In genomic region chr2:43168016-43168369, GRCh38 we compare ENCODE assay signal across 8 cellular contexts. TPM values are rescaled to one million over a fixed set of nuclear protein-coding genes. Genes with fewer than 3 reads are reported as not detected.
DNase-seq lines count a peak whose midpoint lies in the region; ATAC-seq and TF ChIP-seq lines count a peak whose summit lies in the region.

No MANE protein-coding gene starts in this region.

- H3K27me3 ChIP-seq in GM23248 (replicated peaks; ENCODE audit: insufficient read depth) (no peaks in the 10 kb centered on the region), SJSA1 (replicated peaks) (no peaks in the 10 kb centered on the region), esophagus (ENCODE audit: control insufficient read depth in 1 of 2, insufficient read depth in 2 of 2, low read length in 2 of 2) (no peaks in the 10 kb centered on the region), rectal smooth muscle tissue (ENCODE audit: control insufficient read depth, insufficient read depth, low read length) (no peaks in the 10 kb centered on the region), ascending aorta (no peaks in the 10 kb centered on the region)

- no peaks in the 10 kb centered on the region for H4K20me1 ChIP-seq in GM23248 (ENCODE audit: insufficient read depth)

- no peaks in the 10 kb centered on the region for H3F3A ChIP-seq in GM23248 (ENCODE audit: insufficient read depth)

- DNase-seq in GM23248, result no peak
- DNase-seq in SJSA1 (ENCODE audit: low read depth in 1 of 2, low spot score in 2 of 2), result no peak
- no peak for DNase-seq in ascending aorta (ENCODE audit: low spot score in 2 of 2)
- no peak for DNase-seq in NCI-H1105 treated with DMSO at 0.1 percent for 48 hours (lab: John Stamatoyannopoulos, UW)
- no peak for DNase-seq in left colon

- 0 out of 2 replicates have a peak overlapping the region, but pooled peaks have one; percentile 48 for H2AFZ ChIP-seq in GM23248

- in situ Hi-C loops in GM23248 (cut with MboI), result no loop called here

- no peaks in the 10 kb centered on the region for H3K9me2 ChIP-seq in GM23248 (ENCODE audit: insufficient read depth)

- H3K9me3 ChIP-seq in GM23248 (ENCODE audit: low read depth) (no peaks in the 10 kb centered on the region), SJSA1 (replicated peaks) (no peaks in the 10 kb centered on the region), esophagus (ENCODE audit: control insufficient read depth in 2 of 2, insufficient read depth in 1 of 2, low read depth in 1 of 2, low read length in 1 of 2) (no peaks in the 10 kb centered on the region), ascending aorta (no peaks in the 10 kb centered on the region)

- 0 out of 2 replicates have a peak overlapping the region, but pooled peaks have one; percentile 36 for H3K9ac ChIP-seq in GM23248
- H3K9ac ChIP-seq in rectal smooth muscle tissue (ENCODE audit: low read length), result peak overlapping the region; percentile 24

- no peaks in the 10 kb centered on the region for H3K79me2 ChIP-seq in GM23248 (ENCODE audit: insufficient read depth)

- H3K4me2 ChIP-seq in GM23248 (ENCODE audit: unreplicated experiment), result no peak overlapping the region

- H3K36me3 ChIP-seq in GM23248 (ENCODE audit: low read depth) (no peaks in the 10 kb centered on the region), SJSA1 (no peaks in the 10 kb centered on the region), esophagus (ENCODE audit: control insufficient read depth in 2 of 2, insufficient read depth in 2 of 2, low read length in 1 of 2) (no peaks in the 10 kb centered on the region), rectal smooth muscle tissue (ENCODE audit: control insufficient read depth, insufficient read depth, low read length) (no peaks in the 10 kb centered on the region), ascending aorta (no peaks in the 10 kb centered on the region)

- 100% methylated on average over 1 of the region's 1 CpG for WGBS in GM23248 (ENCODE audit: low coverage in 1 of 2, low lambda C conversion rate in 2 of 2, missing lambda C conversion rate in 2 of 2), 2 experiments
- 94 to 100% methylated on average over 1 of the region's 1 CpG for WGBS in esophagus, 2 donors

- H3K4me3 ChIP-seq in GM23248 (no peak overlapping the region), SJSA1 (no peak overlapping the region), esophagus (ENCODE audit: low read depth in 1 of 2, low read length in 2 of 2) (no peak overlapping the region), rectal smooth muscle tissue (ENCODE audit: low read length) (no peak overlapping the region), ascending aorta (no peak overlapping the region)

- H3K27ac ChIP-seq in GM23248 (no peak overlapping the region), SJSA1 (peak overlapping the region; percentile 30), esophagus (ENCODE audit: low read depth in 2 of 2, low read length in 1 of 2) (peak overlapping the region; percentile 88 to 98), rectal smooth muscle tissue (ENCODE audit: low read depth, low read length) (no peak overlapping the region), ascending aorta (peak overlapping the region in 1 of 2 donors; percentile 1)

- H3K4me1 ChIP-seq in GM23248 (ENCODE audit: insufficient read depth), result peaks cover 9% of the 10 kb centered on the region
- peaks cover 31% of the 10 kb centered on the region for H3K4me1 ChIP-seq in SJSA1 (replicated peaks)
- H3K4me1 ChIP-seq in esophagus (ENCODE audit: control insufficient read depth in 2 of 2, insufficient read depth in 2 of 2, low read length in 1 of 2), result peaks cover 4 to 31% of the 10 kb centered on the region in 2 donors
- H3K4me1 ChIP-seq in rectal smooth muscle tissue (ENCODE audit: control insufficient read depth, insufficient read depth, low read length), result no peaks in the 10 kb centered on the region
- H3K4me1 ChIP-seq in ascending aorta, result peaks cover 0 to 6% of the 10 kb centered on the region in 2 donors

- ATAC-seq in left colon (no peak), HG03432 (IDR thresholded peaks at IDR 0.05; ENCODE audit: unreplicated experiment) (no peak)

- intact Hi-C loops in ascending aorta (cut with DNase I) (no loop called here), left colon (cut with DNase I, micrococcal nuclease) (loop anchor here in 1 of 2 donors (10.0 kb wide), 1 partner anchor 57 kb away; the partner anchor contains the start of gene ZFP36L2)

- no peak for TF ChIP-seq CTCF in ascending aorta (IDR thresholded peaks at IDR 0.05)

RNA-seq across cellular contexts. Expression of gene ZFP36L2, which starts 58.4 kb away (rescaled TPM):
- total RNA-seq in GM23248 (2014; rRNA removed; shearing (Covaris generic)), result 13.8 and 14.4 TPM in 2 replicates
- polyA plus RNA-seq in GM23248 (2016; fragmentation: Nextera tagmentation; extraction: Ambion mirVana) (71.7 and 78.2 TPM in 2 replicates), esophagus (10 to 100 TPM; 48.1 to 64.2 TPM)
- 1.9 and 4.0 TPM in 2 replicates for total RNA-seq in SJSA1 (2014; rRNA removed; shearing (Covaris generic))
- total RNA-seq in ascending aorta (148 TPM), left colon (100 to 1,000 TPM; 199 to 250 TPM)

Comparison
In these comparisons a context has a peak if more than half of its experiments do, and no peak if none do; other contexts are left out.
1. H3K27ac ChIP-seq: peak in SJSA1 (single experiment) and esophagus (2 of 2); none in GM23248 (single experiment) and rectal smooth muscle tissue (single experiment).